Comparison of ENCODE assay signal across 1 cellular context in genomic region chr14:59482471-59483331, GRCh38.
TF ChIP-seq lines count a peak whose summit lies in the region.

No MANE protein-coding gene starts in this region.

TF ChIP-seq in H1, 55 proteins besides CTCF, POLR2A, EP300 and RAD21 (continued from another document):
- TF ChIP-seq E2F6 (IDR thresholded peaks at IDR 0.05), result no peak
